ENCODE assay signal across 8 cellular contexts in genomic region chr15:50107591-50108408, GRCh38. TPM values are rescaled to one million over a fixed set of nuclear protein-coding genes. Genes with fewer than 3 reads are reported as not detected.
A peak's percentile ranks its signal among the peaks of the same experiment; 100 is the strongest.
DNase-seq lines count a peak whose midpoint lies in the region; ATAC-seq and TF ChIP-seq lines count a peak whose summit lies in the region.

No MANE protein-coding gene starts in this region.

- no peak overlapping the region for H2AFZ ChIP-seq in mammary epithelial cell (ENCODE audit: low read depth, low read length)
- no peak overlapping the region for H2AFZ ChIP-seq in hepatocyte

- ATAC-seq in HG02885 (IDR thresholded peaks at IDR 0.05; ENCODE audit: poor library complexity, unreplicated experiment) (peak; percentile 96), mucosa of descending colon (peak; percentile 71)

- CTCF ChIA-PET in mammary epithelial cell (lab: Charles Lee; ENCODE audit: low non-redundant PET) = no interaction called here

- H3K4me3 ChIP-seq in mucosa of descending colon (no peak overlapping the region), mammary epithelial cell (replicated peaks in 1 of 3; ENCODE audit: insufficient read depth in 1 of 3, low read depth in 2 of 3, low read length in 3 of 3) (no peak overlapping the region), hepatocyte (no peak overlapping the region)

- H3K36me3 ChIP-seq in mucosa of descending colon (ENCODE audit: low read depth) (no peaks in the 10 kb centered on the region), mammary epithelial cell (ENCODE audit: insufficient read depth, low read length) (no peaks in the 10 kb centered on the region), hepatocyte (replicated peaks; ENCODE audit: insufficient read depth, low read depth) (no peaks in the 10 kb centered on the region)

- H3K27me3 ChIP-seq in mammary epithelial cell (ENCODE audit: insufficient read depth, low read length) (no peaks in the 10 kb centered on the region), hepatocyte (no peaks in the 10 kb centered on the region)

- H3K79me2 ChIP-seq in mammary epithelial cell (ENCODE audit: insufficient read depth, low read length) (no peaks in the 10 kb centered on the region), hepatocyte (no peaks in the 10 kb centered on the region)

- in situ Hi-C loops in mammary epithelial cell (cut with MboI; ENCODE audit: low sequenced_read_pairs in 2 of 2) = no loop called here

- no peaks in the 10 kb centered on the region for H3K9me3 ChIP-seq in mucosa of descending colon
- no peaks in the 10 kb centered on the region for H3K9me3 ChIP-seq in mammary epithelial cell (replicated peaks; ENCODE audit: insufficient read depth, low read length)
- no peaks in the 10 kb centered on the region for H3K9me3 ChIP-seq in hepatocyte (ENCODE audit: low read depth)

- no peak overlapping the region for H3K9ac ChIP-seq in mammary epithelial cell (ENCODE audit: insufficient read depth, low read length)

- peak; percentile 45 for DNase-seq in NK-92 treated with Interleukin-12 subunit alpha and Interleukin-12 subunit beta, amount 100 ng/mL, for 24 hours (lab: John Stamatoyannopoulos, UW)
- DNase-seq in NK-92 (lab: John Stamatoyannopoulos, UW; ENCODE audit: unreplicated experiment) = no peak
- peak; percentile 99 for DNase-seq in SKM-1 treated with dmso at 0.1 percent for 144 hours (lab: John Stamatoyannopoulos, UW; ENCODE audit: unreplicated experiment)
- no peak for DNase-seq in mucosa of descending colon
- DNase-seq in mammary epithelial cell = no peak
- no peak for DNase-seq in HK-2 (ENCODE audit: unreplicated experiment)
- no peak for DNase-seq in hepatocyte (ENCODE audit: low spot score)

- H3K4me2 ChIP-seq in mammary epithelial cell (ENCODE audit: insufficient read depth, low read depth, low read length) (no peak overlapping the region), hepatocyte (no peak overlapping the region)

- TF ChIP-seq CTCF in mucosa of descending colon (IDR thresholded peaks at IDR 0.05) (no peak), mammary epithelial cell (conservative IDR thresholded peaks at IDR 0.05 in 1 of 2, IDR thresholded peaks at IDR 0.05 in 1 of 2; ENCODE audit: extremely low read depth in 1 of 2, insufficient read depth in 1 of 2, low read depth in 1 of 2, low read length in 2 of 2) (no peak), hepatocyte (IDR thresholded peaks at IDR 0.05; ENCODE audit: poor library complexity) (no peak)

- H3K27ac ChIP-seq in mammary epithelial cell (ENCODE audit: insufficient read depth, low read depth, low read length) = no peak overlapping the region
- no peak overlapping the region for H3K27ac ChIP-seq in hepatocyte

- WGBS in mammary epithelial cell (ENCODE audit: low coverage, missing lambda C conversion rate) = over 99% methylated on average over 6 of the region's 7 CpGs
- 95% methylated on average over 7 of the region's 7 CpGs for WGBS in hepatocyte (ENCODE audit: low lambda C conversion rate, missing lambda C conversion rate)

- H4K20me1 ChIP-seq in mammary epithelial cell (ENCODE audit: insufficient read depth, low read length) (no peaks in the 10 kb centered on the region), hepatocyte (ENCODE audit: insufficient read depth, poor library complexity, severe bottlenecking) (no peaks in the 10 kb centered on the region)

- no peaks in the 10 kb centered on the region for H3K4me1 ChIP-seq in mucosa of descending colon (ENCODE audit: low read depth)
- peaks cover 9% of the 10 kb centered on the region for H3K4me1 ChIP-seq in mammary epithelial cell (ENCODE audit: insufficient read depth, low read length)
- H3K4me1 ChIP-seq in hepatocyte (ENCODE audit: insufficient read depth) = no peaks in the 10 kb centered on the region

- dilution Hi-C loops in mammary epithelial cell (cut with HindIII; ENCODE audit: low sequenced_read_pairs) = no loop called here

- no TSS peak for BruUV-seq in mammary epithelial cell (replicated peaks; lab: Mats Ljungman, UMichigan)

- no peaks in the 10 kb centered on the region for H3K9me2 ChIP-seq in hepatocyte (replicated peaks; ENCODE audit: insufficient read depth)

- intact Hi-C loops in mucosa of descending colon (cut with DNase I, micrococcal nuclease) (no loop called here), mammary epithelial cell (cut with micrococcal nuclease) (no loop called here)

RNA-seq across cellular contexts. Expression of gene ATP8B4, which starts 11.2 kb away (rescaled TPM):
- total RNA-seq in mucosa of descending colon (1 to 10 TPM; 4.7 to 8.9 (median 7.4) TPM), mammary epithelial cell (1 to 10 TPM in 1 of 2 donors, not detected in 1; 2.2 TPM), hepatocyte (9.5 and 10.1 TPM in 2 replicates)
- polyA plus RNA-seq in mammary epithelial cell (not detected), hepatocyte (0.21 and 1.3 TPM in 2 replicates)
- polyA minus RNA-seq in mammary epithelial cell = not detected

Comparison
In these comparisons a context has a peak if more than half of its experiments do, and no peak if none do; other contexts are left out.
1. DNase-seq: peak in NK-92 treated with Interleukin-12 subunit alpha and Interleukin-12 subunit beta, amount 100 ng/mL, for 24 hours (single experiment) and SKM-1 treated with dmso at 0.1 percent for 144 hours (single experiment); none in NK-92 (single experiment), mucosa of descending colon (0 of 3), mammary epithelial cell (single experiment), HK-2 (single experiment) and hepatocyte (single experiment).